ENCODE assay signal across 25 cellular contexts in the genomic region with DNA sequence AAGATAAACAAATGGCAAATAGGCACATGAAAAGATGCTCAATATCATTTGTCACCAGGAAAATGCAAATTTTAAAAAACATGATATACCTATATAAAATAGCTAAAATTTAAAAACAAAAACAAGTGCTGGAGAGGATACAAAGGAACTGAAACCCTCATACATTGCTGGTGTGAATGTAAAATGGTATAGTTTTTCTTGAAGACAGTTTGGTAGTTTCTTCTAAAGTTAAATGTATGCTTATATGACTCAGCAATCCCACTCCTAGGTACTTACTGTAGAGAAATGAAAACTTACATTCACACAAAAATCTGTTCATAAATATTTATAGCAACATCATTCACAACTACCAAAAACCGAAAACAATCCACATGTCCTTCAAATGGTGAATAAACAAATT. TPM values are rescaled to one million over a fixed set of nuclear protein-coding genes. Genes with fewer than 3 reads are reported as not detected.
"Had no signal": no experiment of that assay in that cellular context is flagged by ENCODE, and none has a peak within 500 bp of the region (broad histone marks: within the 10 kb centered on the region; RNA-seq: fewer than 3 reads in every experiment).

No MANE protein-coding gene starts in this region.

- FAIRE-seq: bronchial epithelial cell had no signal

- H3K36me3 Mint-ChIP-seq: immature natural killer cell had no signal

- H3K27ac Mint-ChIP-seq: activated naive CD4-positive, alpha-beta T cell treated with anti-CD3 and anti-CD28 coated beads for 36 hours; nephron progenitor cell had no signal

- ATAC-seq: gastroesophageal sphincter, heart left ventricle, left ventricle myocardium superior had no signal

- H3K9me3 Mint-ChIP-seq: activated naive CD4-positive, alpha-beta T cell treated with anti-CD3 and anti-CD28 coated beads for 36 hours; immature natural killer cell had no signal

- H3K4me1 Mint-ChIP-seq: nephron progenitor cell had no signal

- H3K4me3 Mint-ChIP-seq: activated naive CD4-positive, alpha-beta T cell treated with anti-CD3 and anti-CD28 coated beads for 36 hours; immature natural killer cell; nephron progenitor cell had no signal

- DNase-seq: activated CD4-positive, alpha-beta T cell treated with anti-CD3 and anti-CD28 coated beads, Interleukin-2, amount 50 U/mL, for 4 hours; activated CD4-positive, CD25-positive, alpha-beta regulatory T cell treated with anti-CD3 and anti-CD28 coated beads, Interleukin-2, amount 50 U/mL, for 72 hours; activated naive CD4-positive, alpha-beta T cell treated with anti-CD3 and anti-CD28 coated beads for 36 hours; cerebellar nuclear complex; cortex of kidney; effector memory CD4-positive, alpha-beta T cell; heart left ventricle; immature natural killer cell; left ventricle myocardium superior; nephron progenitor cell; nucleus accumbens; stimulated activated CD4-positive, alpha-beta T cell treated with anti-CD3 and anti-CD28 coated beads, Interleukin-4, amount 100 ng/mL, for 4 hours; stimulated activated naive CD4-positive, alpha-beta T cell treated with Interleukin-2 at 50 U/mL for 16 hours; thyroid gland had no signal

RNA-seq across cellular contexts. Expression of gene RNU11, which starts 16.7 kb away (rescaled TPM):
- total RNA-seq: activated CD8-positive, alpha-beta memory T cell treated with anti-CD3 and anti-CD28 coated beads for 36 hours; activated naive CD4-positive, alpha-beta T cell treated with anti-CD3 and anti-CD28 coated beads for 36 hours; ascending aorta; bronchial epithelial cell; endothelial cell of umbilical vein; esophagus muscularis mucosa; gastroesophageal sphincter; heart left ventricle; left ventricle myocardium superior; myocyte; renal cortical epithelial cell; spleen; subcutaneous adipose tissue; thyroid gland; urinary bladder had no signal

RNA-seq across cellular contexts. Expression of gene RAB42, which starts 39.6 kb away (rescaled TPM):
- total RNA-seq: activated CD8-positive, alpha-beta memory T cell treated with anti-CD3 and anti-CD28 coated beads for 36 hours; activated naive CD4-positive, alpha-beta T cell treated with anti-CD3 and anti-CD28 coated beads for 36 hours; ascending aorta; bronchial epithelial cell had no signal
